ENCODE assay signal across 1 cellular context in the genomic region with DNA sequence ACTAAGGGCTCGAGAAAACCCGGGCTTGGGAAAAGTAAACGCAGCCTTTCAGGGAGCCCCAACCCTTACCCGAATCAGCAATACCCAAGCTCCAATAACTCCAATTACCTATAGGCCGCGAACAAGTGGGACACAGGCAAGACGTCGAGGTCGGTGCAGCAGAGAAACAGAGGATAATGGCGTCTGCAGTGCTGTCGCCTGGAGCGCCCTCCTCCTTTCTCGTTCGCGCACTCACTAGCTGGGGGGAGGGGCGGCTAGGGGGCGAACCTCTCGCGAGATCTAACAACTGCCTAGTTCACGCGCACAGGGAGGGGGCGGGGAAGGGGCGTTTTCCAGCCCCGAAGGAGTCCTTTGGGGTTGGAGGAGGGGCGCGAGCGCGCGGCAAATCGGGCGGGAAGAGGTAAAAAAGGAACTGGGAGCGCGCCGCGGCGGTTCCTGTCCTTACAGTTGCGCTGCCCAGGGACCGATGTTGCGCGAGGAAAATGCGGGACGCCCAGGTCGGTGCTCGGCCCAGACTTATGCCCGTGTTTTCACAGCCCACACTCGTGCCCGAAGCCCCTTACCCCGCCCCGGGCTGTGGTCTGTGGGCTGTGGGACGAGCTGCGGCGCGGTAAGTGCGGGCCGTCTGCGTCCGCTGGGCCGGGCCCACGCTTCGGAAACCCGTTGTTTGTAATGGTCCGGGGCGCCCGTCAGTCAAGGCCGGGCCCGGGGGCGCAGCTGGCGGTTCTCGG.
TF ChIP-seq lines count a peak whose summit lies in the region.

RMI1 (plus strand) TSS at position 411 of the 731 bp plus-strand sequence. CDS start 20,182 bp downstream, outside the sequence.

TF ChIP-seq in HEK293, 187 proteins besides CTCF, POLR2A, EP300 and RAD21 (continued from another document):
- no peak for TF ChIP-seq PRDM2 (tag by site-specific recombination; IDR thresholded peaks at IDR 0.05; ENCODE audit: borderline replicate concordance)
- no peak for TF ChIP-seq ZNF473 (tag by site-specific recombination; IDR thresholded peaks at IDR 0.05)
- TF ChIP-seq ZNF660 (tag by site-specific recombination; IDR thresholded peaks at IDR 0.05): 0 out of 2 replicates have a peak, but pooled peaks have one; percentile 19
- no peak; the same call in 1 of the 2 replicates for TF ChIP-seq ZNF639 (tag by site-specific recombination; IDR thresholded peaks at IDR 0.05)
- no peak for TF ChIP-seq ZNF114 (tag by site-specific recombination; IDR thresholded peaks at IDR 0.05)
TF ChIP-seq in HEK293: peak in this region for 46.
